21 cellular contexts compared by ENCODE assay signal in genomic region chr1:201366696-201367095, GRCh38. TPM values are rescaled to one million over a fixed set of nuclear protein-coding genes. Genes with fewer than 3 reads are reported as not detected.
DNase-seq lines count a peak whose midpoint lies in the region; ATAC-seq and TF ChIP-seq lines count a peak whose summit lies in the region.
"Had no signal": no experiment of that assay in that cellular context is flagged by ENCODE, and none has a peak within 500 bp of the region (broad histone marks: within the 10 kb centered on the region; RNA-seq: fewer than 3 reads in every experiment).

No MANE protein-coding gene starts in this region.

- H3K4me3 ChIP-seq in heart left ventricle: no peak overlapping the region
- H3K4me3 ChIP-seq in right atrium auricular region: no peak overlapping the region
- no peak overlapping the region for H3K4me3 ChIP-seq in brain microvascular endothelial cell (ENCODE audit: low read depth, low read length)

- no peak overlapping the region for H3K27ac Mint-ChIP-seq in T-helper 17 cell
- H3K27ac Mint-ChIP-seq: CD4-positive, alpha-beta memory T cell had no signal

- peak in 2 of 5 donors; percentile 24 to 40 for DNase-seq in heart left ventricle
- DNase-seq in cardiac septum (ENCODE audit: low spot score): no peak
- no peak for DNase-seq in right atrium auricular region (ENCODE audit: low spot score)
- peak; percentile 17 for DNase-seq in myocyte (ENCODE audit: low read depth)
- DNase-seq in brain microvascular endothelial cell: no peak
- no peak for DNase-seq in T-helper 17 cell
- DNase-seq: C1 segment of cervical spinal cord; Calu3; CD4-positive, alpha-beta memory T cell; COR-L47; DMS53; DMS79 treated with DMSO at 0.1 percent for 48 hours; GF-D8; GOT3; H7; HCEC 1CT had no signal

- peak in 3 of 4 donors; percentile 0 to 1 (median 1) for ATAC-seq in heart left ventricle
- ATAC-seq in HG03378 (IDR thresholded peaks at IDR 0.05; ENCODE audit: unreplicated experiment): no peak
- no peak for ATAC-seq in T-helper 17 cell

- no peak for TF ChIP-seq CTCF in heart left ventricle (IDR thresholded peaks at IDR 0.05)
- TF ChIP-seq CTCF in right atrium auricular region (IDR thresholded peaks at IDR 0.05): no peak
- no peak for TF ChIP-seq CTCF in brain microvascular endothelial cell (IDR thresholded peaks at IDR 0.05; ENCODE audit: low read depth, low read length, missing control alignments)

- H3K4me1 Mint-ChIP-seq in T-helper 17 cell: no peaks in the 10 kb centered on the region
- H3K4me1 Mint-ChIP-seq: CD4-positive, alpha-beta memory T cell had no signal

- peaks cover 79% of the 10 kb centered on the region for H3K27me3 Mint-ChIP-seq in T-helper 17 cell

- peaks cover 0 to 52% (median 20%) of the 10 kb centered on the region in 12 donors for H3K4me1 ChIP-seq in heart left ventricle
- peaks cover 0 to 27% of the 10 kb centered on the region in 2 donors for H3K4me1 ChIP-seq in right atrium auricular region

- H3K36me3 Mint-ChIP-seq in T-helper 17 cell (ENCODE audit: low read depth): peaks cover 4% of the 10 kb centered on the region
- H3K36me3 Mint-ChIP-seq: CD4-positive, alpha-beta memory T cell had no signal

- H3K27me3 ChIP-seq in heart left ventricle (no peaks in the 10 kb centered on the region), right atrium auricular region (no peaks in the 10 kb centered on the region), brain microvascular endothelial cell (replicated peaks) (peaks cover 6% of the 10 kb centered on the region)

- H3K9me3 ChIP-seq in heart left ventricle (no peaks in the 10 kb centered on the region), right atrium auricular region (no peaks in the 10 kb centered on the region), T-helper 17 cell (ENCODE audit: control insufficient read depth, low read length, poor library complexity, severe bottlenecking) (no peaks in the 10 kb centered on the region)

- no peak for TF ChIP-seq POLR2A in heart left ventricle (IDR thresholded peaks at IDR 0.05)

- H3K36me3 ChIP-seq in heart left ventricle (peaks cover 0 to 99% (median 69%) of the 10 kb centered on the region in 9 donors), right atrium auricular region (peaks cover 99% of the 10 kb centered on the region), brain microvascular endothelial cell (replicated peaks) (no peaks in the 10 kb centered on the region)

- in situ Hi-C loops in brain microvascular endothelial cell (cut with HindIII; ENCODE audit: low pct_ligation_motif_present, low sequenced_read_pairs): no loop called here

- intact Hi-C loops in heart left ventricle (cut with DNase I) (no loop called here), cardiac septum (cut with DNase I) (no loop called here)

- peak overlapping the region in 3 of 12 donors; percentile 12 to 98 (median 90) for H3K27ac ChIP-seq in heart left ventricle
- H3K27ac ChIP-seq in right atrium auricular region: peak overlapping the region; percentile 89 to 92
- no peak overlapping the region for H3K27ac ChIP-seq in brain microvascular endothelial cell

- WGBS in heart left ventricle, 4 donors: 66 to 70% (median 68%) methylated on average over 7 of the region's 7 CpGs

- no peak overlapping the region for H3K4me3 Mint-ChIP-seq in T-helper 17 cell
- H3K4me3 Mint-ChIP-seq: CD4-positive, alpha-beta memory T cell had no signal

RNA-seq across cellular contexts. Expression of gene TNNT2, which starts 10.8 kb away (rescaled TPM):
- 1,000 to 10,000 TPM; 5,987 to 9,948 (median 7,621) TPM for total RNA-seq in heart left ventricle
- polyA plus RNA-seq in heart left ventricle: over 10,000 TPM in 1 of 2 donors, 1,000 to 10,000 TPM in 1; 9,964 to 28,496 TPM
- total RNA-seq in cardiac septum: 8,017 TPM
- total RNA-seq in right atrium auricular region: over 10,000 TPM in 1 of 2 donors, 1,000 to 10,000 TPM in 1; 4,112 to 12,321 TPM
- 3,022 and 4,635 TPM in 2 replicates for total RNA-seq in myocyte
- polyA plus RNA-seq in myocyte (2012): 2,977 TPM
- total RNA-seq in T-helper 17 cell: not detected
- total RNA-seq: CD4-positive, alpha-beta memory T cell; Daoy had no signal
- polyA plus RNA-seq: BJ; CD4-positive, alpha-beta memory T cell had no signal

RNA-seq across cellular contexts. Expression of gene LAD1, which starts 32.4 kb away (rescaled TPM):
- total RNA-seq in heart left ventricle (10 to 100 TPM in 2 of 9 donors, 1 to 10 TPM in 7; 2.0 to 99.2 (median 6.4) TPM), cardiac septum (12.4 TPM), right atrium auricular region (1 to 10 TPM; 1.4 to 8.8 TPM), myocyte (22.3 and 27.0 TPM in 2 replicates), T-helper 17 cell (not detected)
- polyA plus RNA-seq in heart left ventricle: 10 to 100 TPM in 1 of 2 donors, 1 to 10 TPM in 1; 6.9 to 49.3 TPM
- polyA plus RNA-seq in myocyte (2012): 6.8 TPM
- total RNA-seq: A673 had no signal
- polyA plus RNA-seq: BJ; CD4-positive, alpha-beta memory T cell had no signal

RNA-seq across cellular contexts. Expression of gene TNNI1, which starts 54.8 kb away (rescaled TPM):
- total RNA-seq in heart left ventricle (10 to 100 TPM in 3 of 9 donors, 1 to 10 TPM in 6; 1.6 to 64.5 (median 8.1) TPM), cardiac septum (35.5 TPM), right atrium auricular region (100 to 1,000 TPM in 1 of 2 donors, 10 to 100 TPM in 1; 17.5 to 177 TPM), myocyte (9,118 and 11,163 TPM in 2 replicates), T-helper 17 cell (not detected)
- polyA plus RNA-seq in heart left ventricle: 10 to 100 TPM; 25.0 to 27.9 TPM
- polyA plus RNA-seq in myocyte (2012): 4,992 TPM
- total RNA-seq: A172; A673; Calu3; CD4-positive, alpha-beta memory T cell; Daoy had no signal
- polyA plus RNA-seq: CD4-positive, alpha-beta memory T cell had no signal

Comparison
In these comparisons a context has a peak if more than half of its experiments do, and no peak if none do; other contexts are left out.
1. ATAC-seq: peak in heart left ventricle (3 of 4); none in HG03378 (single experiment) and T-helper 17 cell (single experiment).
2. RNA of gene TNNT2, which starts 10.8 kb away (total RNA-seq): 4,112 to 12,321 TPM in right atrium auricular region, 8,017 TPM in cardiac septum (single experiment), 5,987 to 9,948 TPM in heart left ventricle and 3,022 to 4,635 TPM in myocyte; not detected in T-helper 17 cell; every median in the first group is over 1,000 times any median in the second.
3. RNA of gene TNNI1, which starts 54.8 kb away (total RNA-seq): 9,118 to 11,163 TPM in myocyte; 17.5 to 177 TPM in right atrium auricular region, 35.5 TPM in cardiac septum (single experiment), 1.6 to 64.5 TPM in heart left ventricle and not detected in T-helper 17 cell; every median in the first group is over 10 times any median in the second.